ENCODE assay signal across 14 cellular contexts in genomic region chr11:88327462-88328143, GRCh38. TPM values are rescaled to one million over a fixed set of nuclear protein-coding genes. Genes with fewer than 3 reads are reported as not detected.
A peak's percentile ranks its signal among the peaks of the same experiment; 100 is the strongest.
DNase-seq lines count a peak whose midpoint lies in the region; ATAC-seq and TF ChIP-seq lines count a peak whose summit lies in the region.
"Had no signal": no experiment of that assay in that cellular context is flagged by ENCODE, and none has a peak within 500 bp of the region (broad histone marks: within the 10 kb centered on the region; RNA-seq: fewer than 3 reads in every experiment).

No MANE protein-coding gene starts in this region.

- intact Hi-C loops in activated CD4-positive, alpha-beta T cell treated with anti-CD3 and anti-CD28 coated beads for 36 hours (cut with DNase I, micrococcal nuclease), result no loop called here
- intact Hi-C loops in IMR-90 (cut with micrococcal nuclease), result no loop called here
- intact Hi-C loops in spleen (cut with DNase I; ENCODE audit: low total_unique reads), result no loop called here

- TF ChIP-seq POLR2A in IMR-90 (IDR thresholded peaks at IDR 0.05; ENCODE audit: low read depth, low read length) (no peak), spleen (IDR thresholded peaks at IDR 0.05) (no peak)

- no peak overlapping the region for H2BK15ac ChIP-seq in IMR-90 (ENCODE audit: low read depth, low read length)

- H3K4me1 ChIP-seq in IMR-90 (ENCODE audit: control insufficient read depth, insufficient read depth, low read length) (peaks cover 2% of the 10 kb centered on the region; the same call in 1 of the 2 replicates), spleen (peaks cover 6 to 80% (median 43%) of the 10 kb centered on the region in 6 donors)

- no peak overlapping the region for H2AFZ ChIP-seq in IMR-90 (replicated peaks; ENCODE audit: low read length, poor library complexity)

- peaks cover 72% of the 10 kb centered on the region for H3K36me3 Mint-ChIP-seq in activated CD4-positive, alpha-beta T cell treated with anti-CD3 and anti-CD28 coated beads for 36 hours (ENCODE audit: low read depth)
- H3K36me3 Mint-ChIP-seq in activated CD4-positive, alpha-beta T cell treated with anti-CD3 and anti-CD28 coated beads, Interleukin-2, amount 10 ng/mL, durations not matched to agents 7 days and 5 days (ENCODE audit: low read depth), result peaks cover 92% of the 10 kb centered on the region
- H3K36me3 Mint-ChIP-seq in stimulated activated memory B cell treated with anti-CD40 and anti-IgM and Interleukin-4, amounts not matched to agents 10 μg/mL and 1 μg/mL and 100 μg/mL, for 72 hours, result peaks cover 60% of the 10 kb centered on the region

- H3K4me3 ChIP-seq in IMR-90 (ENCODE audit: insufficient read depth, low read depth, low read length), result no peak overlapping the region
- no peak overlapping the region for H3K4me3 ChIP-seq in spleen

- H3K27me3 Mint-ChIP-seq in activated CD4-positive, alpha-beta T cell treated with anti-CD3 and anti-CD28 coated beads for 36 hours, result no peaks in the 10 kb centered on the region
- H3K27me3 Mint-ChIP-seq in activated CD4-positive, alpha-beta T cell treated with anti-CD3 and anti-CD28 coated beads, Interleukin-2, amount 10 ng/mL, durations not matched to agents 7 days and 5 days, result no peaks in the 10 kb centered on the region
- no peaks in the 10 kb centered on the region for H3K27me3 Mint-ChIP-seq in stimulated activated memory B cell treated with anti-CD40 and anti-IgM and Interleukin-4, amounts not matched to agents 10 μg/mL and 1 μg/mL and 100 μg/mL, for 72 hours
- H3K27me3 Mint-ChIP-seq: naive thymus-derived CD8-positive, alpha-beta T cell had no signal

- no peak for TF ChIP-seq RAD21 in IMR-90 (IDR thresholded peaks at IDR 0.05; ENCODE audit: low read length)

- H3K27me3 ChIP-seq in IMR-90 (ENCODE audit: control insufficient read depth, insufficient read depth, low read length) (no peaks in the 10 kb centered on the region), spleen (replicated peaks in 1 of 7) (no peaks in the 10 kb centered on the region)

- H4K5ac ChIP-seq in IMR-90 (ENCODE audit: low read depth, low read length), result no peak overlapping the region

- no peak overlapping the region for H3K18ac ChIP-seq in IMR-90 (ENCODE audit: low read depth, low read length)

- no peak overlapping the region for H2AK5ac ChIP-seq in IMR-90 (ENCODE audit: low read depth, low read length)

- dilution Hi-C loops in IMR-90 (cut with HindIII; ENCODE audit: low sequenced_read_pairs, unreplicated experiment), result no loop called here

- POLR2A ChIA-PET in activated CD4-positive, alpha-beta T cell treated with anti-CD3 and anti-CD28 coated beads for 36 hours (lab: Charles Lee), result interaction anchor here (1.0 kb wide), 1 partner anchor 10 kb away, joined by 4 read pairs; the partner anchor contains the start of gene CTSC
- POLR2A ChIA-PET in activated CD4-positive, alpha-beta T cell treated with anti-CD3 and anti-CD28 coated beads, Interleukin-2, amount 10 ng/mL, durations not matched to agents 7 days and 5 days (lab: Charles Lee), result interaction anchor here (0.7 to 1.1 kb wide), 2 partner anchors 8 to 10 kb away, joined by 3 read pairs; partner anchors contain the start of gene CTSC
- POLR2A ChIA-PET in IMR-90 (lab: Charles Lee; ENCODE audit: unreplicated experiment), result interaction anchor here (0.9 kb wide), 1 partner anchor 10 kb away, joined by 5 read pairs; the partner anchor contains the start of gene CTSC

- H3K23ac ChIP-seq in IMR-90 (ENCODE audit: low read depth, low read length), result peak overlapping the region; percentile 71; the same call in 1 of the 2 replicates

- no peak for TF ChIP-seq CTCF in IMR-90 (conservative IDR thresholded peaks at IDR 0.05; ENCODE audit: low read depth, low read length)
- TF ChIP-seq CTCF in spleen (IDR thresholded peaks at IDR 0.05 in 8 of 11, conservative IDR thresholded peaks at IDR 0.05 in 3 of 11), result no peak

- H3K9me3 ChIP-seq in IMR-90 (ENCODE audit: control insufficient read depth, insufficient read depth, low read length) (no peaks in the 10 kb centered on the region), spleen (no peaks in the 10 kb centered on the region)

- no peak overlapping the region for H3K4ac ChIP-seq in IMR-90 (ENCODE audit: low read depth, low read length)

- no peak overlapping the region for H3K9ac ChIP-seq in IMR-90 (ENCODE audit: low read depth, low read length)

- CTCF ChIA-PET in activated CD4-positive, alpha-beta T cell treated with anti-CD3 and anti-CD28 coated beads for 36 hours (lab: Charles Lee), result interaction anchor here (0.6 to 1.4 kb wide), 8 partner anchors 9 to 216 kb away, joined by 3 to 5 read pairs (median 3); no protein-coding TSS in a partner anchor
- CTCF ChIA-PET in activated CD4-positive, alpha-beta T cell treated with anti-CD3 and anti-CD28 coated beads, Interleukin-2, amount 10 ng/mL, durations not matched to agents 7 days and 5 days (lab: Charles Lee), result interaction anchor here (0.6 to 2.9 kb wide), 5 partner anchors 10 to 315 kb away, joined by 3 to 13 read pairs (median 4); partner anchors contain the start of gene CTSC
- CTCF ChIA-PET in IMR-90 (lab: Yijun Ruan, JAX), result interaction anchor here (1.1 kb wide), 1 partner anchor 216 kb away, joined by 3 read pairs; no protein-coding TSS in a partner anchor

- peaks cover 10% of the 10 kb centered on the region for H3K9me1 ChIP-seq in IMR-90 (ENCODE audit: insufficient read depth, low read length)

- H4K20me1 ChIP-seq in IMR-90 (ENCODE audit: insufficient read depth, low read length), result peaks cover 24% of the 10 kb centered on the region

- no peak overlapping the region for H3K56ac ChIP-seq in IMR-90 (ENCODE audit: extremely low read depth, insufficient read depth, low read length)

- H2BK5ac ChIP-seq in IMR-90 (ENCODE audit: low read depth, low read length, poor library complexity, severe bottlenecking), result no peak overlapping the region

- no peak overlapping the region for H4K8ac ChIP-seq in IMR-90 (ENCODE audit: low read depth in 2 of 2, low read length in 2 of 2)

- in situ Hi-C loops in IMR-90 (cut with MboI; ENCODE audit: low sequenced_read_pairs), result no loop called here

- no peak overlapping the region; the same call in 1 of the 2 replicates for H3K4me2 ChIP-seq in IMR-90 (ENCODE audit: low read depth, low read length)

- no CpG with 5 or more reads among the region's 3 CpGs for WGBS in IMR-90 (ENCODE audit: extremely low coverage in 2 of 2, insufficient read length in 1 of 2), 2 experiments
- 71 to 82% (median 77%) methylated on average over 3 of the region's 3 CpGs for WGBS in spleen, 5 donors

- no peaks in the 10 kb centered on the region for H3K9me3 Mint-ChIP-seq in activated CD4-positive, alpha-beta T cell treated with anti-CD3 and anti-CD28 coated beads for 36 hours (ENCODE audit: low read depth)
- H3K9me3 Mint-ChIP-seq in activated CD4-positive, alpha-beta T cell treated with anti-CD3 and anti-CD28 coated beads, Interleukin-2, amount 10 ng/mL, durations not matched to agents 7 days and 5 days, result no peaks in the 10 kb centered on the region
- H3K9me3 Mint-ChIP-seq in stimulated activated memory B cell treated with anti-CD40 and anti-IgM and Interleukin-4, amounts not matched to agents 10 μg/mL and 1 μg/mL and 100 μg/mL, for 72 hours, result no peaks in the 10 kb centered on the region
- H3K9me3 Mint-ChIP-seq: activated T-helper 1 cell treated with anti-CD3 and anti-CD28 coated beads, Interleukin-12 subunit alpha, Interleukin-12 subunit beta, Interleukin-2, Interleukin-4 antibody, amounts not matched to agents 30 ng/mL and 10 ng/mL and 1 ng/mL, durations not matched to agents 14 hours and 24 hours and 36 hours had no signal

- peak; percentile 45 for ATAC-seq in activated CD4-positive, alpha-beta T cell treated with anti-CD3 and anti-CD28 coated beads for 36 hours
- ATAC-seq in HG02571 (IDR thresholded peaks at IDR 0.05; ENCODE audit: unreplicated experiment) (peak; percentile 24), IMR-90 (ENCODE audit: low read depth) (no peak)
- peak; percentile 60 for ATAC-seq in stimulated activated memory B cell treated with anti-CD40 and anti-IgM and Interleukin-4, amounts not matched to agents 10 μg/mL and 1 μg/mL and 100 μg/mL, for 72 hours
- ATAC-seq: naive thymus-derived CD8-positive, alpha-beta T cell had no signal

- H2AK9ac ChIP-seq in IMR-90 (replicated peaks; ENCODE audit: low read depth, low read length, poor library complexity), result no peak overlapping the region

- H2BK120ac ChIP-seq in IMR-90 (ENCODE audit: low read depth, low read length), result no peak overlapping the region

- no peak overlapping the region for H3K14ac ChIP-seq in IMR-90 (replicated peaks; ENCODE audit: low read depth, low read length)

- peaks cover 24 to 65% of the 10 kb centered on the region in 2 experiments for H3K79me1 ChIP-seq in IMR-90 (ENCODE audit: low read depth in 1 of 2, low read length in 2 of 2)

- H3K36me3 ChIP-seq in IMR-90 (ENCODE audit: control insufficient read depth, insufficient read depth, low read length) (peaks cover 45% of the 10 kb centered on the region), spleen (peaks cover 0 to 86% (median 18%) of the 10 kb centered on the region in 6 donors)
- H3K36me3 ChIP-seq: WERI-Rb-1 had no signal

- no peak overlapping the region for H3K27ac ChIP-seq in IMR-90 (ENCODE audit: insufficient read depth, low read length)
- no peak overlapping the region for H3K27ac ChIP-seq in spleen
- H3K27ac ChIP-seq: WERI-Rb-1 had no signal

- H3K4me1 Mint-ChIP-seq in activated CD4-positive, alpha-beta T cell treated with anti-CD3 and anti-CD28 coated beads for 36 hours, result peaks cover 86% of the 10 kb centered on the region
- peaks cover 87% of the 10 kb centered on the region for H3K4me1 Mint-ChIP-seq in activated CD4-positive, alpha-beta T cell treated with anti-CD3 and anti-CD28 coated beads, Interleukin-2, amount 10 ng/mL, durations not matched to agents 7 days and 5 days
- H3K4me1 Mint-ChIP-seq in stimulated activated memory B cell treated with anti-CD40 and anti-IgM and Interleukin-4, amounts not matched to agents 10 μg/mL and 1 μg/mL and 100 μg/mL, for 72 hours, result peaks cover 58% of the 10 kb centered on the region

- DNase-seq in activated CD4-positive, alpha-beta T cell treated with anti-CD3 and anti-CD28 coated beads for 36 hours, result no peak
- no peak for DNase-seq in activated CD4-positive, alpha-beta T cell treated with anti-CD3 and anti-CD28 coated beads, Interleukin-2, amount 10 ng/mL, durations not matched to agents 7 days and 5 days
- DNase-seq in IMR-90, result no peak
- no peak for DNase-seq in OCI-M1 (lab: John Stamatoyannopoulos, UW)
- no peak for DNase-seq in NCI-H187 treated with DMSO at 0.1 percent for 48 hours (lab: John Stamatoyannopoulos, UW)
- no peak for DNase-seq in spleen
- DNase-seq: 8988T; DMS53; naive thymus-derived CD8-positive, alpha-beta T cell; NCI-H2171 treated with DMSO at 0.1 percent for 48 hours; WERI-Rb-1 had no signal

- H3K27ac Mint-ChIP-seq in activated CD4-positive, alpha-beta T cell treated with anti-CD3 and anti-CD28 coated beads for 36 hours, result no peak overlapping the region
- H3K27ac Mint-ChIP-seq in activated CD4-positive, alpha-beta T cell treated with anti-CD3 and anti-CD28 coated beads, Interleukin-2, amount 10 ng/mL, durations not matched to agents 7 days and 5 days, result no peak overlapping the region
- H3K27ac Mint-ChIP-seq in stimulated activated memory B cell treated with anti-CD40 and anti-IgM and Interleukin-4, amounts not matched to agents 10 μg/mL and 1 μg/mL and 100 μg/mL, for 72 hours, result peak overlapping the region; percentile 63
- H3K27ac Mint-ChIP-seq: activated T-helper 1 cell treated with anti-CD3 and anti-CD28 coated beads, Interleukin-12 subunit alpha, Interleukin-12 subunit beta, Interleukin-2, Interleukin-4 antibody, amounts not matched to agents 30 ng/mL and 10 ng/mL and 1 ng/mL, durations not matched to agents 14 hours and 24 hours and 36 hours had no signal

- no peak overlapping the region for H4K91ac ChIP-seq in IMR-90 (ENCODE audit: insufficient read depth, low read depth, low read length)

- H2BK20ac ChIP-seq in IMR-90 (ENCODE audit: low read depth, low read length), result no peak overlapping the region

- BruUV-seq in IMR-90 (replicated peaks; lab: Mats Ljungman, UMichigan), result no TSS peak

- no peak overlapping the region for H3K4me3 Mint-ChIP-seq in activated CD4-positive, alpha-beta T cell treated with anti-CD3 and anti-CD28 coated beads for 36 hours
- H3K4me3 Mint-ChIP-seq in activated CD4-positive, alpha-beta T cell treated with anti-CD3 and anti-CD28 coated beads, Interleukin-2, amount 10 ng/mL, durations not matched to agents 7 days and 5 days, result no peak overlapping the region
- H3K4me3 Mint-ChIP-seq in stimulated activated memory B cell treated with anti-CD40 and anti-IgM and Interleukin-4, amounts not matched to agents 10 μg/mL and 1 μg/mL and 100 μg/mL, for 72 hours, result no peak overlapping the region
- H3K4me3 Mint-ChIP-seq: activated T-helper 1 cell treated with anti-CD3 and anti-CD28 coated beads, Interleukin-12 subunit alpha, Interleukin-12 subunit beta, Interleukin-2, Interleukin-4 antibody, amounts not matched to agents 30 ng/mL and 10 ng/mL and 1 ng/mL, durations not matched to agents 14 hours and 24 hours and 36 hours had no signal

RNA-seq across cellular contexts. Expression of gene CTSC, which starts 9.9 kb away (rescaled TPM):
- total RNA-seq in activated CD4-positive, alpha-beta T cell treated with anti-CD3 and anti-CD28 coated beads for 36 hours, result 10 to 100 TPM; 53.1 to 59.4 TPM
- total RNA-seq in activated CD4-positive, alpha-beta T cell treated with anti-CD3 and anti-CD28 coated beads, Interleukin-2, amount 10 ng/mL, durations not matched to agents 7 days and 5 days, result 100 to 1,000 TPM; 230 to 272 TPM
- 178 and 208 TPM in 2 replicates for total RNA-seq in IMR-90 (2012; rRNA removed)
- polyA plus RNA-seq in IMR-90 (2012; rRNA removed), result 267 and 299 TPM in 2 replicates
- polyA plus RNA-seq in IMR-90 (2012; cell fraction: cytosol; rRNA removed), result 73.5 and 320 TPM in 2 replicates
- 116 and 140 TPM in 2 replicates for polyA plus RNA-seq in IMR-90 (2012; cell fraction: nucleus; rRNA removed; ENCODE audit: low replicate concordance)
- total RNA-seq in spleen, result 100 to 1,000 TPM; 204 to 566 (median 366) TPM
- 100 to 1,000 TPM in 1 of 3 donors, 10 to 100 TPM in 2; 67.1 to 112 (median 82.9) TPM for polyA plus RNA-seq in spleen
